Comparison of ENCODE assay signal across 19 cellular contexts in the genomic region with DNA sequence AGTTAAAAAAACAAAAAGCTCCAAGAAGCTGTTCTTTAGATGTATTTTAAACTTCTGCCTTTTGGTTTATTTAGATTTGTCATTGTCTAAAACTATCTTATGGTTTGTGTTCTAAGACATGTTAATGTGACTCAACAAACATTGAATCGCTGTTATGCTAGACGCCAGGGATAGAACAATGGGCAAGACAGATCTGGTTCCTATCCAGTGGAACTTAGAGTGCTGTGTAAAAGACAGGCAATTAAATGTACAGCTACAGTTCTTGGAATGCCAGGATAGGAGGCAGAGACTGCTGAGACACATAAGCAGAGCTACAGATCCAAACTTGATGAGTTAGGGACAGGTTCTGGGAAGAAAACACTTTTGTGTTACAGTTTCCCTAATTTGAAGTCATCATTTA. TPM values are rescaled to one million over a fixed set of nuclear protein-coding genes. Genes with fewer than 3 reads are reported as not detected.
A peak's percentile ranks its signal among the peaks of the same experiment; 100 is the strongest.
DNase-seq lines count a peak whose midpoint lies in the region; ATAC-seq, FAIRE-seq and TF ChIP-seq lines count a peak whose summit lies in the region.
"Had no signal": no experiment of that assay in that cellular context is flagged by ENCODE, and none has a peak within 500 bp of the region (broad histone marks: within the 10 kb centered on the region; RNA-seq: fewer than 3 reads in every experiment).

No MANE protein-coding gene starts in this region.

- POLR2A ChIA-PET in HepG2 (lab: Yijun Ruan, JAX) = no interaction called here

- H3K4me3 ChIP-seq in HepG2 (replicated peaks in 1 of 3; ENCODE audit: insufficient read depth in 1 of 3, low read depth in 2 of 3, low read length in 3 of 3) = no peak overlapping the region
- H3K4me3 ChIP-seq in right lobe of liver = no peak overlapping the region
- H3K4me3 ChIP-seq in bronchial epithelial cell (ENCODE audit: low read depth, low read length) = no peak overlapping the region
- H3K4me3 ChIP-seq in esophagus squamous epithelium = no peak overlapping the region
- H3K4me3 ChIP-seq: uterus had no signal

- WGBS in HepG2 (ENCODE audit: low lambda C conversion rate) = 98% methylated on average over 2 of the region's 2 CpGs
- 83% methylated on average over 2 of the region's 2 CpGs for WGBS in right lobe of liver (ENCODE audit: insufficient coverage, low coverage, low lambda C conversion rate, missing lambda C conversion rate)
- 46 to 59% methylated on average over 2 of the region's 2 CpGs for WGBS in esophagus squamous epithelium, 2 donors

- H3K9me3 ChIP-seq in HepG2 (ENCODE audit: low read length) = no peaks in the 10 kb centered on the region
- H3K9me3 ChIP-seq in right lobe of liver = no peaks in the 10 kb centered on the region
- H3K9me3 ChIP-seq in esophagus squamous epithelium = no peaks in the 10 kb centered on the region
- H3K9me3 ChIP-seq: uterus had no signal

- no peaks in the 10 kb centered on the region for H3K79me2 ChIP-seq in HepG2 (ENCODE audit: insufficient read depth, low read length)

- in situ Hi-C loops in HepG2 (cut with HindIII; ENCODE audit: extremely low pct_ligation_motif_present, low pct_unique_long_range_greater_than_20kb) = no loop called here

- H3K27ac ChIP-seq in HepG2 (ENCODE audit: extremely low read length, insufficient read depth, low read length) (no peak overlapping the region), right lobe of liver (no peak overlapping the region), esophagus squamous epithelium (no peak overlapping the region)
- H3K27ac ChIP-seq: uterus had no signal

- H3K9ac ChIP-seq in HepG2 (ENCODE audit: insufficient read depth, low read depth, low read length) = no peak overlapping the region

- H2AFZ ChIP-seq in HepG2 (ENCODE audit: low read length) = no peak overlapping the region

- no peak for TF ChIP-seq RAD21 in HepG2 (CRISPR knock-in tag; IDR thresholded peaks at IDR 0.05)

- DNase-seq in HepG2 (ENCODE audit: low spot score) = no peak
- no peak for DNase-seq in right lobe of liver
- peak; percentile 13 for DNase-seq in bronchial epithelial cell (ENCODE audit: low read depth)
- DNase-seq in inferior parietal cortex (ENCODE audit: extremely low spot score) = peak; percentile 36
- DNase-seq in esophagus squamous epithelium (lab: John Stamatoyannopoulos, UW) = no peak
- DNase-seq: activated CD4-positive, alpha-beta T cell treated with anti-CD3 and anti-CD28 coated beads for 4 hours; activated naive CD8-positive, alpha-beta T cell treated with anti-CD3 and anti-CD28 coated beads, Interleukin-2, amount 50 U/mL, for 24 hours; central memory CD4-positive, alpha-beta T cell; HCEC 1CT; hippocampal formation; kidney glomerular epithelial cell; NCI-H1694; NCI-H345; NK-92 treated with Interleukin-12 subunit alpha and Interleukin-12 subunit beta, amount 100 ng/mL, for 24 hours; stimulated activated CD4-positive, alpha-beta T cell treated with anti-CD3 and anti-CD28 coated beads, Interleukin-12 subunit alpha, Interleukin-12 subunit beta, amount 100 ng/mL, for 4 hours; uterus had no signal

- CTCF ChIA-PET in HepG2 (lab: Yijun Ruan, JAX; ENCODE audit: low intra/inter-chr PET ratio, low total read pairs) = no interaction called here

- intact Hi-C loops in HepG2 (cut with micrococcal nuclease; ENCODE audit: unreplicated experiment) (no loop called here), right lobe of liver (cut with DNase I) (no loop called here), esophagus squamous epithelium (cut with DNase I) (no loop called here)

- H3K4me1 ChIP-seq in HepG2 (ENCODE audit: insufficient read depth, low read length) (no peaks in the 10 kb centered on the region), right lobe of liver (no peaks in the 10 kb centered on the region), esophagus squamous epithelium (no peaks in the 10 kb centered on the region)
- H3K4me1 ChIP-seq: uterus had no signal

- H3K36me3 ChIP-seq in HepG2 (replicated peaks in 1 of 2; ENCODE audit: control insufficient read depth in 1 of 2, insufficient read depth in 2 of 2, low read length in 2 of 2) (0 out of 5 replicates have a peak, but pooled peaks cover 0 to 7% of the 10 kb centered on the region in 2 experiments), right lobe of liver (no peaks in the 10 kb centered on the region), bronchial epithelial cell (ENCODE audit: control insufficient read depth, insufficient read depth, low read length) (no peaks in the 10 kb centered on the region), esophagus squamous epithelium (peaks cover 0 to under 1% (median 0%) of the 10 kb centered on the region in 3 donors)
- H3K36me3 ChIP-seq: uterus had no signal

- no peak for TF ChIP-seq POLR2A in HepG2 (IDR thresholded peaks at IDR 0.05; ENCODE audit: insufficient read depth in 1 of 2, low read depth in 2 of 2, low read length in 2 of 2)
- TF ChIP-seq POLR2A in right lobe of liver (IDR thresholded peaks at IDR 0.05) = no peak
- no peak for TF ChIP-seq POLR2A in esophagus squamous epithelium (IDR thresholded peaks at IDR 0.05)

- no peak for TF ChIP-seq CTCF in HepG2 (CRISPR knock-in tag; IDR thresholded peaks at IDR 0.05)
- no peak for TF ChIP-seq CTCF in right lobe of liver (IDR thresholded peaks at IDR 0.05)
- no peak for TF ChIP-seq CTCF in bronchial epithelial cell (IDR thresholded peaks at IDR 0.05; ENCODE audit: insufficient read depth, low read length, severe bottlenecking)
- TF ChIP-seq CTCF in esophagus squamous epithelium (IDR thresholded peaks at IDR 0.05) = no peak

- TF ChIP-seq EP300 in HepG2 (IDR thresholded peaks at IDR 0.05; ENCODE audit: low read depth in 2 of 2, low read length in 2 of 2) (no peak), HepG2 (CRISPR knock-in tag; IDR thresholded peaks at IDR 0.05; ENCODE audit: borderline replicate concordance) (no peak)

- no peak overlapping the region for H3K4me2 ChIP-seq in HepG2 (ENCODE audit: low read depth, low read length)

- ATAC-seq in HepG2 = no peak
- ATAC-seq in right lobe of liver = no peak
- no peak for ATAC-seq in HG03108 (IDR thresholded peaks at IDR 0.05; ENCODE audit: unreplicated experiment)
- no peak for ATAC-seq in HG02678 (IDR thresholded peaks at IDR 0.05; ENCODE audit: unreplicated experiment)
- no peak for ATAC-seq in GM21367 (IDR thresholded peaks at IDR 0.05; ENCODE audit: unreplicated experiment)
- ATAC-seq: activated naive CD8-positive, alpha-beta T cell treated with anti-CD3 and anti-CD28 coated beads, Interleukin-2, amount 50 U/mL, for 24 hours had no signal

- no TSS peak for BruUV-seq in HepG2 (replicated peaks; lab: Mats Ljungman, UMichigan)

- H4K20me1 ChIP-seq in HepG2 (ENCODE audit: insufficient read depth, low read length) = no peaks in the 10 kb centered on the region

- no peaks in the 10 kb centered on the region; a peak in 1 of 5 replicates for H3K27me3 ChIP-seq in HepG2 (ENCODE audit: control insufficient read depth in 1 of 2, insufficient read depth in 2 of 2, low read length in 2 of 2)
- no peaks in the 10 kb centered on the region for H3K27me3 ChIP-seq in right lobe of liver
- no peaks in the 10 kb centered on the region for H3K27me3 ChIP-seq in bronchial epithelial cell (ENCODE audit: control insufficient read depth, insufficient read depth, low read length)
- no peaks in the 10 kb centered on the region for H3K27me3 ChIP-seq in esophagus squamous epithelium
- H3K27me3 ChIP-seq: uterus had no signal

- FAIRE-seq in HepG2 (lab: Jason Lieb, UNC) (peak; percentile 4), bronchial epithelial cell (lab: Jason Lieb, UNC) (no peak)

RNA-seq across cellular contexts. Expression of a gene that starts 22.4 kb away (rescaled TPM):
- total RNA-seq in HepG2 (2016; rRNA removed; fragmentation: Illumina TruSeq; extraction: Trizol) = 5.5 and 9.4 TPM in 2 replicates
- 0.71 and 0.81 TPM in 2 replicates for total RNA-seq in HepG2 (2016; cell fraction: cytosol; rRNA removed; fragmentation: Illumina TruSeq; extraction: Trizol; ENCODE audit: low read depth)
- 6.9 and 12.8 TPM in 2 replicates for total RNA-seq in HepG2 (2016; cell fraction: insoluble cytoplasmic fraction; rRNA removed; fragmentation: Illumina TruSeq; extraction: Trizol)
- total RNA-seq in HepG2 (2016; cell fraction: membrane; rRNA removed; fragmentation: Illumina TruSeq; extraction: Trizol) = 3.0 and 3.8 TPM in 2 replicates
- total RNA-seq in HepG2 (2016; cell fraction: nucleus; rRNA removed; fragmentation: Illumina TruSeq; extraction: Trizol) = 3.4 and 5.0 TPM in 2 replicates
- 2.4 and 3.0 TPM in 2 replicates for polyA plus RNA-seq in HepG2 (2011; rRNA removed)
- polyA plus RNA-seq in HepG2 (2011; cell fraction: cytosol; rRNA removed) = 0.94 and 2.1 TPM in 2 replicates
- 0.84 and 1.2 TPM in 2 replicates for polyA plus RNA-seq in HepG2 (2011; cell fraction: nucleus; rRNA removed)
- 4.3 and 5.5 TPM in 2 replicates for polyA plus RNA-seq in HepG2 (2012)
- 1.6 and 3.5 TPM in 2 replicates for polyA plus RNA-seq in HepG2 (2016; cell fraction: cytosol; fragmentation: Illumina TruSeq; extraction: Trizol; ENCODE audit: low read depth)
- polyA plus RNA-seq in HepG2 (2016; cell fraction: insoluble cytoplasmic fraction; fragmentation: Illumina TruSeq; extraction: Trizol; ENCODE audit: low read depth) = 13.4 and 14.4 TPM in 2 replicates
- polyA plus RNA-seq in HepG2 (2016; cell fraction: membrane; fragmentation: Illumina TruSeq; extraction: Trizol; ENCODE audit: low read depth) = 4.2 and 5.5 TPM in 2 replicates
- polyA plus RNA-seq in HepG2 (2016; cell fraction: nucleus; fragmentation: Illumina TruSeq; extraction: Trizol; ENCODE audit: insufficient read depth, low read depth) = 6.2 and 7.6 TPM in 2 replicates
- polyA minus RNA-seq in HepG2 (2011; rRNA and poly(A)+ RNA removed; ENCODE audit: low replicate concordance) = 0.54 and 1.4 TPM in 2 replicates
- polyA minus RNA-seq in HepG2 (2011; cell fraction: cytosol; rRNA and poly(A)+ RNA removed) = 2.6 and 3.2 TPM in 2 replicates
- polyA minus RNA-seq in HepG2 (2011; cell fraction: nucleus; rRNA and poly(A)+ RNA removed) = 2.6 and 2.7 TPM in 2 replicates
- 1 to 10 TPM; 4.4 to 9.5 (median 5.6) TPM for total RNA-seq in right lobe of liver
- total RNA-seq in bronchial epithelial cell = 6.6 and 8.1 TPM in 2 replicates
- total RNA-seq in esophagus squamous epithelium = 1 to 10 TPM; 4.1 to 9.3 (median 6.4) TPM

RNA-seq across cellular contexts. Expression of a gene that starts 28.1 kb away (rescaled TPM):
- 428 and 545 TPM in 2 replicates for total RNA-seq in HepG2 (2016; rRNA removed; fragmentation: Illumina TruSeq; extraction: Trizol)
- 309 and 320 TPM in 2 replicates for total RNA-seq in HepG2 (2016; cell fraction: cytosol; rRNA removed; fragmentation: Illumina TruSeq; extraction: Trizol; ENCODE audit: low read depth)
- 423 and 560 TPM in 2 replicates for total RNA-seq in HepG2 (2016; cell fraction: insoluble cytoplasmic fraction; rRNA removed; fragmentation: Illumina TruSeq; extraction: Trizol)
- total RNA-seq in HepG2 (2016; cell fraction: membrane; rRNA removed; fragmentation: Illumina TruSeq; extraction: Trizol) = 458 and 486 TPM in 2 replicates
- total RNA-seq in HepG2 (2016; cell fraction: nucleus; rRNA removed; fragmentation: Illumina TruSeq; extraction: Trizol) = 171 and 187 TPM in 2 replicates
- polyA plus RNA-seq in HepG2 (2011; rRNA removed) = 763 and 997 TPM in 2 replicates
- 642 and 695 TPM in 2 replicates for polyA plus RNA-seq in HepG2 (2011; cell fraction: cytosol; rRNA removed)
- 195 and 281 TPM in 2 replicates for polyA plus RNA-seq in HepG2 (2011; cell fraction: nucleus; rRNA removed)
- 655 and 738 TPM in 2 replicates for polyA plus RNA-seq in HepG2 (2012)
- 408 and 481 TPM in 2 replicates for polyA plus RNA-seq in HepG2 (2016; cell fraction: cytosol; fragmentation: Illumina TruSeq; extraction: Trizol; ENCODE audit: low read depth)
- polyA plus RNA-seq in HepG2 (2016; cell fraction: insoluble cytoplasmic fraction; fragmentation: Illumina TruSeq; extraction: Trizol; ENCODE audit: low read depth) = 558 and 666 TPM in 2 replicates
- polyA plus RNA-seq in HepG2 (2016; cell fraction: membrane; fragmentation: Illumina TruSeq; extraction: Trizol; ENCODE audit: low read depth) = 465 and 543 TPM in 2 replicates
- polyA plus RNA-seq in HepG2 (2016; cell fraction: nucleus; fragmentation: Illumina TruSeq; extraction: Trizol; ENCODE audit: insufficient read depth, low read depth) = 329 and 371 TPM in 2 replicates
- polyA minus RNA-seq in HepG2 (2011; rRNA and poly(A)+ RNA removed; ENCODE audit: low replicate concordance) = 251 and 278 TPM in 2 replicates
- polyA minus RNA-seq in HepG2 (2011; cell fraction: cytosol; rRNA and poly(A)+ RNA removed) = 130 and 157 TPM in 2 replicates
- polyA minus RNA-seq in HepG2 (2011; cell fraction: nucleus; rRNA and poly(A)+ RNA removed) = 121 and 147 TPM in 2 replicates
- total RNA-seq in right lobe of liver = 100 to 1,000 TPM; 145 to 246 (median 196) TPM
- 344 and 399 TPM in 2 replicates for total RNA-seq in bronchial epithelial cell
- 100 to 1,000 TPM in 3 of 4 donors, 10 to 100 TPM in 1; 65.0 to 241 (median 207) TPM for total RNA-seq in esophagus squamous epithelium

Comparison
In these comparisons a context has a peak if more than half of its experiments do, and no peak if none do; other contexts are left out.
1. DNase-seq: peak in bronchial epithelial cell (single experiment) and inferior parietal cortex (single experiment); none in HepG2 (single experiment), right lobe of liver (0 of 3) and esophagus squamous epithelium (single experiment).